Comparison of ENCODE assay signal across 8 cellular contexts in genomic region chr5:140239939-140240700, GRCh38.
A peak's percentile ranks its signal among the peaks of the same experiment; 100 is the strongest.
DNase-seq lines count a peak whose midpoint lies in the region; ATAC-seq, FAIRE-seq and TF ChIP-seq lines count a peak whose summit lies in the region.

No MANE protein-coding gene starts in this region.

- POLR2A ChIA-PET in RWPE1 (lab: Yijun Ruan, JAX; ENCODE audit: low non-redundant PET) = interaction anchor here (0.6 kb wide), 1 partner anchor 106 kb away, joined by 3 read pairs; the partner anchor contains the start of gene HBEGF

- CTCF ChIA-PET in RWPE1 (lab: Yijun Ruan, JAX) = interaction anchor here (0.6 to 1.4 kb wide), 8 partner anchors 19 to 1775 kb away, joined by 3 to 6 read pairs (median 4); partner anchors contain the start of gene HBEGF

- peak; percentile 66 for ATAC-seq in HG02798 (IDR thresholded peaks at IDR 0.05; ENCODE audit: poor library complexity, unreplicated experiment)
- peak; percentile 26 to 43 (median 39) for ATAC-seq in pancreas
- peak; percentile 61 for ATAC-seq in upper lobe of right lung
- ATAC-seq in GM18517 (IDR thresholded peaks at IDR 0.05; ENCODE audit: unreplicated experiment) = no peak

- FAIRE-seq in G401.6 (lab: Jason Lieb, UNC) = peak; percentile 82
- FAIRE-seq in pancreas (lab: Jason Lieb, UNC) = no peak

- WGBS in pancreas, 2 donors = 55 to 65% methylated on average over 11 of the region's 11 CpGs

- H3K36me3 ChIP-seq in pancreas (peaks cover 0 to 4% (median 0%) of the 10 kb centered on the region in 3 donors), upper lobe of right lung (peaks cover 14% of the 10 kb centered on the region)

- H3K4me1 ChIP-seq in pancreas = peaks cover 24 to 38% (median 29%) of the 10 kb centered on the region in 3 donors
- H3K4me1 ChIP-seq in upper lobe of right lung = peaks cover 44% of the 10 kb centered on the region

- H3K9me3 ChIP-seq in pancreas = no peaks in the 10 kb centered on the region
- H3K9me3 ChIP-seq in upper lobe of right lung = no peaks in the 10 kb centered on the region

- TF ChIP-seq CTCF in RWPE1 (conservative IDR thresholded peaks at IDR 0.05; ENCODE audit: low read depth) (peak; percentile 28), pancreas (IDR thresholded peaks at IDR 0.05) (peak; percentile 21 to 58 (median 45)), upper lobe of right lung (IDR thresholded peaks at IDR 0.05) (peak; percentile 70)

- H3K4me3 ChIP-seq in pancreas (no peak overlapping the region), upper lobe of right lung (no peak overlapping the region)

- no peak for DNase-seq in RWPE1 (ENCODE audit: low spot score)
- DNase-seq in activated gamma-delta T cell treated with anti-CD3 and anti-CD28 coated beads, Interleukin-2, amount 50 U/mL, for 16 hours (ENCODE audit: low read depth) = peak; percentile 42
- DNase-seq in globus pallidus (ENCODE audit: low spot score) = peak; percentile 66
- DNase-seq in pancreas = peak in 5 of 6 donors; percentile 47 to 77 (median 62)
- DNase-seq in upper lobe of right lung = peak; percentile 78

- H3K27me3 ChIP-seq in pancreas (no peaks in the 10 kb centered on the region), upper lobe of right lung (no peaks in the 10 kb centered on the region)

- intact Hi-C loops in pancreas (cut with DNase I) (loop anchor here in 2 of 3 donors (5.0 to 10.0 kb wide), 2 partner anchors 107 to 125 kb away; partner anchors contain the start of genes HBEGF (in 1 of the 2) and SLC4A9 (in 1 of the 2)), upper lobe of right lung (cut with DNase I) (loop anchor here (5.0 kb wide), 1 partner anchor 107 kb away; the partner anchor contains the start of gene HBEGF)

- peak overlapping the region; percentile 87 for H3K27ac ChIP-seq in RWPE1
- H3K27ac ChIP-seq in pancreas = peak overlapping the region in 1 of 4 donors; percentile 54
- H3K27ac ChIP-seq in upper lobe of right lung = no peak overlapping the region
